ENCODE assay signal across 16 cellular contexts in the genomic region with DNA sequence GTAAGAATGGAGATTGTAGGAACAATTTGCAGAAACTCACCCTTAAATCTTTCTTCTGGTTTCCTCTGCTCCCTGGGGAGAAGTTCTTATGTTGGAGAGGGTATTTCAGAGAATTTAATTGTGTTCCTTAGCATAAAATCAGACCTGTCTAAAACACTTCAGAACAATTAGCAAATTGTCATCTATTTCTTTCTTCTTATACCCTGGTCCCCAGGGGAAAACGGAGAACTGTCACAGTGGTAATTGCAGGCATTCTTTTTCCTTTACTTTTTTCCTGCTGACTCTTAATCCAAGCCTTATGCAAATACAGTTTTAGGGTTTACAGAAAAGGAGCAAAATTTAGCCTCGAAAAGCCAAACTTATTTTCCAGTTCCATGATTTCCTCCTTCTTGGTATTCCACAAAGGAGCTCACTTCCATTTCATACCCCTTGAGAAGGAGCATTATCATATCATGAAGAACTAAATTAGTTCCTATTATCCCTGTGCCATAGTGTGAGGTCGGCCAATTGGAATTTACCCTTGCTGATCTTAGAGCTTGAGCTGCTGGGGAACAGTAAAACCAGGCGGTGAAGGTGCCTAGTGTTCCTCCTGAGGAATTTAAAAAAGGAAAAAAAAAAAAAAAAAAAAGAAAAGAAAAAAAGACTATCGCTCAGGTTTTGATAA.
"Had no signal": no experiment of that assay in that cellular context is flagged by ENCODE, and none has a peak within 500 bp of the region (broad histone marks: within the 10 kb centered on the region; RNA-seq: fewer than 3 reads in every experiment).

No MANE protein-coding gene starts in this region.

- H3K9me3 Mint-ChIP-seq: activated CD4-positive, alpha-beta T cell treated with anti-CD3 and anti-CD28 coated beads, Interleukin-2, amount 10 ng/mL, durations not matched to agents 24 days and 14 days; activated naive CD4-positive, alpha-beta T cell treated with anti-CD3 and anti-CD28 coated beads, Interleukin-2, amount 50 U/mL, for 24 hours; dendritic cell treated with granulocyte-macrophage colony-stimulating factor and Interleukin-4, amounts not matched to agents 40 ng/mL and 50 ng/mL, for 4 days; effector memory CD8-positive, alpha-beta T cell; natural killer cell had no signal

- H3K4me3 ChIP-seq: lower lobe of right lung, sigmoid colon had no signal

- ATAC-seq: effector memory CD8-positive, alpha-beta T cell; lower lobe of right lung; natural killer cell had no signal

- H3K4me1 Mint-ChIP-seq: activated CD4-positive, alpha-beta T cell treated with anti-CD3 and anti-CD28 coated beads, Interleukin-2, amount 10 ng/mL, durations not matched to agents 24 days and 14 days; activated naive CD4-positive, alpha-beta T cell treated with anti-CD3 and anti-CD28 coated beads, Interleukin-2, amount 50 U/mL, for 24 hours; natural killer cell had no signal

- H3K27ac Mint-ChIP-seq: activated CD4-positive, alpha-beta T cell treated with anti-CD3 and anti-CD28 coated beads, Interleukin-2, amount 10 ng/mL, durations not matched to agents 24 days and 14 days; activated naive CD4-positive, alpha-beta T cell treated with anti-CD3 and anti-CD28 coated beads, Interleukin-2, amount 50 U/mL, for 24 hours; dendritic cell treated with granulocyte-macrophage colony-stimulating factor and Interleukin-4, amounts not matched to agents 40 ng/mL and 50 ng/mL, for 4 days; effector memory CD8-positive, alpha-beta T cell; natural killer cell had no signal

- H3K9me3 ChIP-seq: lower lobe of right lung, sigmoid colon had no signal

- H3K27me3 ChIP-seq: brain microvascular endothelial cell, sigmoid colon had no signal

- DNase-seq: activated CD4-positive, alpha-beta T cell treated with anti-CD3 and anti-CD28 coated beads, Interleukin-2, amount 10 ng/mL, durations not matched to agents 24 days and 14 days; activated T-cell treated with anti-CD3 and anti-CD28 coated beads, Interleukin-2, amount 50 U/mL, for 1 hour; cerebellar nuclear complex; effector memory CD8-positive, alpha-beta T cell; hippocampal formation; left cardiac atrium; lower lobe of right lung; natural killer cell; sigmoid colon; stimulated activated CD4-positive, alpha-beta T cell treated with anti-CD3 and anti-CD28 coated beads, Interleukin-12 subunit alpha, Interleukin-12 subunit beta, amount 100 ng/mL, for 4 hours; stimulated activated CD4-positive, alpha-beta T cell treated with anti-CD3 and anti-CD28 coated beads, Interleukin-2, amount 100 ng/mL, for 48 hours; stimulated activated naive CD4-positive, alpha-beta T cell treated with Interleukin-2 at 50 U/mL for 16 hours; trophoblast cell had no signal

- H3K36me3 Mint-ChIP-seq: activated naive CD4-positive, alpha-beta T cell treated with anti-CD3 and anti-CD28 coated beads, Interleukin-2, amount 50 U/mL, for 24 hours; natural killer cell had no signal

- H3K27ac ChIP-seq: brain microvascular endothelial cell, lower lobe of right lung, sigmoid colon had no signal

- H3K36me3 ChIP-seq: brain microvascular endothelial cell, lower lobe of right lung, sigmoid colon had no signal

- H3K4me3 Mint-ChIP-seq: activated CD4-positive, alpha-beta T cell treated with anti-CD3 and anti-CD28 coated beads, Interleukin-2, amount 10 ng/mL, durations not matched to agents 24 days and 14 days; activated naive CD4-positive, alpha-beta T cell treated with anti-CD3 and anti-CD28 coated beads, Interleukin-2, amount 50 U/mL, for 24 hours; dendritic cell treated with granulocyte-macrophage colony-stimulating factor and Interleukin-4, amounts not matched to agents 40 ng/mL and 50 ng/mL, for 4 days; effector memory CD8-positive, alpha-beta T cell; natural killer cell had no signal

- H3K4me1 ChIP-seq: lower lobe of right lung, sigmoid colon had no signal

- H3K27me3 Mint-ChIP-seq: dendritic cell treated with granulocyte-macrophage colony-stimulating factor and Interleukin-4, amounts not matched to agents 40 ng/mL and 50 ng/mL, for 4 days; effector memory CD8-positive, alpha-beta T cell had no signal
